ENCODE assay signal across 8 cellular contexts in the genomic region with DNA sequence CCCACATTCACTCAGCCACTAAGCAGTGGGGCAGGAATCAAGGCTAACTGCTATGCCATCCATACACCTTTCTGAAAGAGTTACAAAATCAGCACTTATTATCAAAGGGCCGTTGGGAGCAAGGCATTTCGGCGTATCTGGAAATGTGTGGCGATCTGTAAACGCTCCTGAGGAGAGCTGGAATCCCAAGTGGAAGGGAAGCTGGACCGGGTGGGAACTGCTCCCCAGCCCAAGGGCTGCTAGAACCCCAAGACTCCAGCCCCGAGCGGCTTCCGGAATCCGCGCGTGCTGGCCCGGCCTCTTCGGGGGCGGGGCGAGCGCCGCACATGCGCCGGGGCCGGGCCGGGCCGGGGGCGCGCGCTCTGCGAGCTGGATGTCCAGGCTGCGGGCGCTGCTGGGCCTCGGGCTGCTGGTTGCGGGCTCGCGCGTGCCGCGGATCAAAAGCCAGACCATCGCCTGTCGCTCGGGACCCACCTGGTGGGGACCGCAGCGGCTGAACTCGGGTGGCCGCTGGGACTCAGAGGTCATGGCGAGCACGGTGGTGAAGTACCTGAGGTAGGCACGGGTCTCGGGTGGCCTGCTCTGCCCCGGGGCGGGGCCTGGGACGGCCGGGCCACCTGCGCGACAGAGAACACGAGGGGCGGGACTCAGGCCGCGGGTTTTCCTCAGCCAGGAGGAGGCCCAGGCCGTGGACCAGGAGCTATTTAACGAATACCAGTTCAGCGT. TPM values are rescaled to one million over a fixed set of nuclear protein-coding genes. Genes with fewer than 3 reads are reported as not detected.
DNase-seq lines count a peak whose midpoint lies in the region; ATAC-seq and TF ChIP-seq lines count a peak whose summit lies in the region.

Gene NAXE, plus strand, starts transcription at position 345 of the 726 bp plus-strand sequence. Its CDS starts 29 bp downstream, at position 374.

- H3K27ac ChIP-seq in GM23338 (ENCODE audit: low read depth) = peak within 1 kb of the TSS; percentile 80; the same call in 1 of the 2 replicates
- H3K27ac ChIP-seq in upper lobe of right lung = peak within 1 kb of the TSS; percentile 85

- peaks cover 17% of the 10 kb centered on the region for H4K20me1 ChIP-seq in GM23338 (replicated peaks; ENCODE audit: insufficient read depth)

- H3K9me2 ChIP-seq in GM23338 (ENCODE audit: insufficient read depth) = no peaks in the 10 kb centered on the region

- H3K36me3 Mint-ChIP-seq in GM23338 (ENCODE audit: low read depth) (peaks cover 41% of the 10 kb centered on the region), osteocyte (ENCODE audit: unreplicated experiment) (peaks cover 5% of the 10 kb centered on the region)
- H3K36me3 Mint-ChIP-seq in activated naive CD8-positive, alpha-beta T cell treated with anti-CD3 and anti-CD28 coated beads for 36 hours = peaks cover 14% of the 10 kb centered on the region

- no peak for TF ChIP-seq CTCF in GM23338 (conservative IDR thresholded peaks at IDR 0.05; ENCODE audit: low read depth in 2 of 2)
- TF ChIP-seq CTCF in osteocyte (IDR thresholded peaks at IDR 0.05) = no peak
- no peak for TF ChIP-seq CTCF in upper lobe of right lung (IDR thresholded peaks at IDR 0.05)

- no peaks in the 10 kb centered on the region for H3K9me3 ChIP-seq in upper lobe of right lung

- no peaks in the 10 kb centered on the region for H3K27me3 ChIP-seq in GM23338 (ENCODE audit: insufficient read depth)
- H3K27me3 ChIP-seq in upper lobe of right lung = no peaks in the 10 kb centered on the region

- intact Hi-C loops in Right ventricle myocardium inferior (cut with DNase I) (loop anchor here (5.0 kb wide), 1 partner anchor 84 kb away; no protein-coding TSS in a partner anchor), upper lobe of right lung (cut with DNase I) (no loop called here)

- H3K4me3 ChIP-seq in GM23338 (peak within 1 kb of the TSS; percentile 95), upper lobe of right lung (peak within 1 kb of the TSS; percentile 91)

- H3K4me1 ChIP-seq in GM23338 (ENCODE audit: insufficient read depth) (peaks cover 8% of the 10 kb centered on the region; the same call in 1 of the 2 replicates), upper lobe of right lung (peaks cover 12% of the 10 kb centered on the region)

- DNase-seq in ELR (ENCODE audit: low read depth) = peak; percentile 80
- peak; percentile 94 for DNase-seq in GM23338 (ENCODE audit: low spot score)
- DNase-seq in M059J (ENCODE audit: low read depth) = peak; percentile 75
- DNase-seq in activated naive CD8-positive, alpha-beta T cell treated with anti-CD3 and anti-CD28 coated beads for 36 hours = peak; percentile 81
- DNase-seq in Right ventricle myocardium inferior (ENCODE audit: missing footprints) = peak; percentile 88
- peak; percentile 88 for DNase-seq in osteocyte (ENCODE audit: extremely low spot score, unreplicated experiment)
- DNase-seq in upper lobe of right lung = peak; percentile 89

- H3F3A ChIP-seq in GM23338 (replicated peaks; ENCODE audit: low read depth) = peaks cover 29% of the 10 kb centered on the region

- no peaks in the 10 kb centered on the region for H3K9me3 Mint-ChIP-seq in GM23338
- no peaks in the 10 kb centered on the region for H3K9me3 Mint-ChIP-seq in activated naive CD8-positive, alpha-beta T cell treated with anti-CD3 and anti-CD28 coated beads for 36 hours
- H3K9me3 Mint-ChIP-seq in osteocyte (ENCODE audit: unreplicated experiment) = no peaks in the 10 kb centered on the region

- peaks cover 4% of the 10 kb centered on the region for H3K27me3 Mint-ChIP-seq in GM23338 (ENCODE audit: insufficient read depth, low read depth, poor library complexity)
- no peaks in the 10 kb centered on the region for H3K27me3 Mint-ChIP-seq in activated naive CD8-positive, alpha-beta T cell treated with anti-CD3 and anti-CD28 coated beads for 36 hours
- H3K27me3 Mint-ChIP-seq in osteocyte (ENCODE audit: unreplicated experiment) = peaks cover 2% of the 10 kb centered on the region

- ATAC-seq in GM23338 = peak; percentile 95
- ATAC-seq in SK-N-SH treated with all-trans-retinoic acid at 6 μM for 48 hours = peak; percentile 92
- ATAC-seq in Right ventricle myocardium inferior = peak; percentile 97
- ATAC-seq in upper lobe of right lung = peak; percentile 97

- H3K4me3 Mint-ChIP-seq in GM23338 = peak within 1 kb of the TSS; percentile 82
- H3K4me3 Mint-ChIP-seq in activated naive CD8-positive, alpha-beta T cell treated with anti-CD3 and anti-CD28 coated beads for 36 hours = peak within 1 kb of the TSS; percentile 82
- H3K4me3 Mint-ChIP-seq in osteocyte (ENCODE audit: unreplicated experiment) = peak within 1 kb of the TSS; percentile 81

- peak within 1 kb of the TSS; percentile 95 for H3K27ac Mint-ChIP-seq in GM23338
- peak within 1 kb of the TSS; percentile 83 for H3K27ac Mint-ChIP-seq in activated naive CD8-positive, alpha-beta T cell treated with anti-CD3 and anti-CD28 coated beads for 36 hours
- peak within 1 kb of the TSS; percentile 91 for H3K27ac Mint-ChIP-seq in osteocyte (ENCODE audit: unreplicated experiment)

- peak within 1 kb of the TSS; percentile 83 for H2AFZ ChIP-seq in GM23338

- H3K79me2 ChIP-seq in GM23338 (replicated peaks; ENCODE audit: insufficient read depth) = no peaks in the 10 kb centered on the region

- peaks cover 5% of the 10 kb centered on the region for H3K36me3 ChIP-seq in GM23338 (ENCODE audit: insufficient read depth)
- H3K36me3 ChIP-seq in upper lobe of right lung = peaks cover 34% of the 10 kb centered on the region

- peaks cover 17% of the 10 kb centered on the region for H3K4me1 Mint-ChIP-seq in GM23338
- H3K4me1 Mint-ChIP-seq in activated naive CD8-positive, alpha-beta T cell treated with anti-CD3 and anti-CD28 coated beads for 36 hours = peaks cover 22% of the 10 kb centered on the region
- H3K4me1 Mint-ChIP-seq in osteocyte (ENCODE audit: unreplicated experiment) = peaks cover 11% of the 10 kb centered on the region

- H3K4me2 ChIP-seq in GM23338 = peak within 1 kb of the TSS; percentile 80

TF ChIP-seq in GM23338, 12 proteins besides CTCF, POLR2A, EP300 and RAD21 (continues in another document):
- TF ChIP-seq, protein P1, sequence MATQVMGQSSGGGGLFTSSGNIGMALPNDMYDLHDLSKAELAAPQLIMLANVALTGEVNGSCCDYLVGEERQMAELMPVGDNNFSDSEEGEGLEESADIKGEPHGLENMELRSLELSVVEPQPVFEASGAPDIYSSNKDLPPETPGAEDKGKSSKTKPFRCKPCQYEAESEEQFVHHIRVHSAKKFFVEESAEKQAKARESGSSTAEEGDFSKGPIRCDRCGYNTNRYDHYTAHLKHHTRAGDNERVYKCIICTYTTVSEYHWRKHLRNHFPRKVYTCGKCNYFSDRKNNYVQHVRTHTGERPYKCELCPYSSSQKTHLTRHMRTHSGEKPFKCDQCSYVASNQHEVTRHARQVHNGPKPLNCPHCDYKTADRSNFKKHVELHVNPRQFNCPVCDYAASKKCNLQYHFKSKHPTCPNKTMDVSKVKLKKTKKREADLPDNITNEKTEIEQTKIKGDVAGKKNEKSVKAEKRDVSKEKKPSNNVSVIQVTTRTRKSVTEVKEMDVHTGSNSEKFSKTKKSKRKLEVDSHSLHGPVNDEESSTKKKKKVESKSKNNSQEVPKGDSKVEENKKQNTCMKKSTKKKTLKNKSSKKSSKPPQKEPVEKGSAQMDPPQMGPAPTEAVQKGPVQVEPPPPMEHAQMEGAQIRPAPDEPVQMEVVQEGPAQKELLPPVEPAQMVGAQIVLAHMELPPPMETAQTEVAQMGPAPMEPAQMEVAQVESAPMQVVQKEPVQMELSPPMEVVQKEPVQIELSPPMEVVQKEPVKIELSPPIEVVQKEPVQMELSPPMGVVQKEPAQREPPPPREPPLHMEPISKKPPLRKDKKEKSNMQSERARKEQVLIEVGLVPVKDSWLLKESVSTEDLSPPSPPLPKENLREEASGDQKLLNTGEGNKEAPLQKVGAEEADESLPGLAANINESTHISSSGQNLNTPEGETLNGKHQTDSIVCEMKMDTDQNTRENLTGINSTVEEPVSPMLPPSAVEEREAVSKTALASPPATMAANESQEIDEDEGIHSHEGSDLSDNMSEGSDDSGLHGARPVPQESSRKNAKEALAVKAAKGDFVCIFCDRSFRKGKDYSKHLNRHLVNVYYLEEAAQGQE (IDR thresholded peaks at IDR 0.05; ENCODE audit: unreplicated experiment) = no peak
- TF ChIP-seq CREB1 (CRISPR knock-in tag; IDR thresholded peaks at IDR 0.05; ENCODE audit: low read depth) = no peak
- no peak for TF ChIP-seq NANOG (IDR thresholded peaks at IDR 0.05; ENCODE audit: borderline replicate concordance)

TF ChIP-seq in SK-N-SH treated with all-trans-retinoic acid at 6 μM for 48 hours, 23 proteins besides CTCF, POLR2A, EP300 and RAD21:
- no peak for TF ChIP-seq ZC3H10 (CRISPR knock-in tag; IDR thresholded peaks at IDR 0.05)
- TF ChIP-seq, protein P2, sequence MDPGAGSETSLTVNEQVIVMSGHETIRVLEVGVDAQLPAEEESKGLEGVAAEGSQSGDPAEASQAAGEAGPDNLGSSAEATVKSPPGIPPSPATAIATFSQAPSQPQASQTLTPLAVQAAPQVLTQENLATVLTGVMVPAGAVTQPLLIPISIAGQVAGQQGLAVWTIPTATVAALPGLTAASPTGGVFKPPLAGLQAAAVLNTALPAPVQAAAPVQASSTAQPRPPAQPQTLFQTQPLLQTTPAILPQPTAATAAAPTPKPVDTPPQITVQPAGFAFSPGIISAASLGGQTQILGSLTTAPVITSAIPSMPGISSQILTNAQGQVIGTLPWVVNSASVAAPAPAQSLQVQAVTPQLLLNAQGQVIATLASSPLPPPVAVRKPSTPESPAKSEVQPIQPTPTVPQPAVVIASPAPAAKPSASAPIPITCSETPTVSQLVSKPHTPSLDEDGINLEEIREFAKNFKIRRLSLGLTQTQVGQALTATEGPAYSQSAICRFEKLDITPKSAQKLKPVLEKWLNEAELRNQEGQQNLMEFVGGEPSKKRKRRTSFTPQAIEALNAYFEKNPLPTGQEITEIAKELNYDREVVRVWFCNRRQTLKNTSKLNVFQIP (CRISPR knock-in tag; IDR thresholded peaks at IDR 0.05; ENCODE audit: borderline replicate concordance, low read depth) = 0 out of 2 replicates have a peak, but pooled peaks have one; percentile 48

RNA-seq across cellular contexts. Expression of gene NAXE, which starts in this region (rescaled TPM):
- total RNA-seq in GM23338 (2014; rRNA removed; shearing (Covaris generic)) = 62.6 and 87.5 TPM in 2 replicates
- 82.1 and 83.1 TPM in 2 replicates for polyA plus RNA-seq in GM23338 (2016; fragmentation: Nextera tagmentation; extraction: Ambion mirVana)
- total RNA-seq in M059J (2014; rRNA removed; shearing (Covaris generic)) = 120 and 139 TPM in 2 replicates
- 10 to 100 TPM; 65.9 to 68.2 TPM for total RNA-seq in activated naive CD8-positive, alpha-beta T cell treated with anti-CD3 and anti-CD28 coated beads for 36 hours
- total RNA-seq in Right ventricle myocardium inferior (116 TPM), osteocyte (59.2 and 63.4 TPM in 2 replicates), upper lobe of right lung (69.2 TPM)

Comparison
In these comparisons a context has a peak if more than half of its experiments do, and no peak if none do; other contexts are left out.
1. Peak in every context shown above with its lines: DNase-seq, ATAC-seq, H3K4me3 ChIP-seq and H3K27ac ChIP-seq.